ENCODE assay signal across 27 cellular contexts in the genomic region with DNA sequence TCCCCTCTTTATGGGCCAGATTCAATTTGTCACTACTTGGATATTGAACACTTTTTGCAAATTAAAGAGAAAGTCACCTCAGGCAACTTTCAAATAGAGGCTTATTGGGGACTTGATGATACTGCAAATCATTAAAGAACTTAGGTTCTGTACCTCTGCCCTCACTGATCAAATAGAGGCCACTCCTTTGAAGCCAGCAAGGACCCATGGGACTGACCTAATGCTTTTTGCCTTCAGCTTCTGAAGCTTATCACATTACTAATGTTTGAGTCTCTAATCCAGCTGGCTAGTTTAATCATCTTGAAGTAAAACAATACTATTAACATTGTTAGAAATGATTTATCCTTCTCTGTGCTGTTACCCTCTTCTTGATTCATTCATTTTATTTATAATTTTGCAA.
"Had no signal": no experiment of that assay in that cellular context is flagged by ENCODE, and none has a peak within 500 bp of the region (broad histone marks: within the 10 kb centered on the region; RNA-seq: fewer than 3 reads in every experiment).

No MANE protein-coding gene starts in this region.

- H3K27ac ChIP-seq: foreskin keratinocyte, heart right ventricle, left lung, lower lobe of right lung, neural progenitor cell, right atrium auricular region, testis, vagina had no signal

- H3K4me3 Mint-ChIP-seq: activated CD4-positive, alpha-beta memory T cell treated with anti-CD3 and anti-CD28 coated beads, Interleukin-2, amount 10 ng/mL, durations not matched to agents 7 days and 5 days; activated CD4-positive, alpha-beta T cell treated with anti-CD3 and anti-CD28 coated beads, Interleukin-2, amount 10 ng/mL, durations not matched to agents 7 days and 5 days; endodermal cell; natural killer cell; neural progenitor cell; T-helper 17 cell; type B pancreatic cell had no signal

- H3K27ac Mint-ChIP-seq: activated CD4-positive, alpha-beta memory T cell treated with anti-CD3 and anti-CD28 coated beads, Interleukin-2, amount 10 ng/mL, durations not matched to agents 7 days and 5 days; activated CD4-positive, alpha-beta T cell treated with anti-CD3 and anti-CD28 coated beads, Interleukin-2, amount 10 ng/mL, durations not matched to agents 7 days and 5 days; activated naive CD4-positive, alpha-beta T cell treated with anti-CD3 and anti-CD28 coated beads, Interleukin-2, amount 50 U/mL, for 72 hours; activated T-cell treated with anti-CD3 and anti-CD28 coated beads, Interleukin-2, amount 50 U/mL, for 24 hours; endodermal cell; natural killer cell; neural progenitor cell; type B pancreatic cell had no signal

- H3K4me2 ChIP-seq: neural progenitor cell, smooth muscle cell had no signal

- H3K9me3 ChIP-seq: left lung, lower lobe of right lung, testis, vagina had no signal

- H3K27me3 ChIP-seq: foreskin keratinocyte, right atrium auricular region, testis, vagina had no signal

- H3K36me3 Mint-ChIP-seq: activated naive CD4-positive, alpha-beta T cell treated with anti-CD3 and anti-CD28 coated beads, Interleukin-2, amount 50 U/mL, for 72 hours; natural killer cell; neural progenitor cell; type B pancreatic cell had no signal

- H3K4me3 ChIP-seq: heart right ventricle, left lung, lower lobe of right lung, neural progenitor cell, right atrium auricular region, smooth muscle cell, testis, vagina had no signal

- H3K4me1 ChIP-seq: foreskin keratinocyte, heart right ventricle, left lung, lower lobe of right lung, neural progenitor cell, right atrium auricular region, testis, vagina had no signal

- H3K36me3 ChIP-seq: heart right ventricle, left lung, lower lobe of right lung, neural progenitor cell, right atrium auricular region, vagina had no signal

- H3K27me3 Mint-ChIP-seq: type B pancreatic cell had no signal

- H3K9ac ChIP-seq: neural progenitor cell had no signal

- H3K9me3 Mint-ChIP-seq: activated CD4-positive, alpha-beta memory T cell treated with anti-CD3 and anti-CD28 coated beads, Interleukin-2, amount 10 ng/mL, durations not matched to agents 7 days and 5 days; activated CD4-positive, alpha-beta T cell treated with anti-CD3 and anti-CD28 coated beads, Interleukin-2, amount 10 ng/mL, durations not matched to agents 7 days and 5 days; activated naive CD4-positive, alpha-beta T cell treated with anti-CD3 and anti-CD28 coated beads, Interleukin-2, amount 50 U/mL, for 72 hours; activated T-cell treated with anti-CD3 and anti-CD28 coated beads, Interleukin-2, amount 50 U/mL, for 24 hours; natural killer cell; neural progenitor cell; type B pancreatic cell had no signal

- H2AFZ ChIP-seq: neural progenitor cell had no signal

- DNase-seq: activated CD4-positive, alpha-beta memory T cell treated with anti-CD3 and anti-CD28 coated beads, Interleukin-2, amount 10 ng/mL, durations not matched to agents 7 days and 5 days; activated CD4-positive, alpha-beta T cell treated with anti-CD3 and anti-CD28 coated beads, Interleukin-2, amount 10 ng/mL, durations not matched to agents 7 days and 5 days; activated CD4-positive, CD25-positive, alpha-beta regulatory T cell treated with anti-CD3 and anti-CD28 coated beads, Interleukin-2, amount 50 U/mL, for 72 hours; activated CD8-positive, alpha-beta memory T cell treated with anti-CD3 and anti-CD28 coated beads, Interleukin-2, amount 50 U/mL, for 48 hours; activated gamma-delta T cell treated with Interleukin-2 at 50 U/mL for 16 hours; activated T-cell treated with anti-CD3 and anti-CD28 coated beads, Interleukin-2, amount 50 U/mL, for 24 hours; cortex of kidney; endodermal cell; foreskin keratinocyte; heart right ventricle; kidney glomerular epithelial cell; left lung; lower lobe of right lung; mesenchymal stem cell; natural killer cell; occipital lobe; stimulated activated CD4-positive, alpha-beta T cell treated with anti-CD3 and anti-CD28 coated beads, Interleukin-2, amount 100 ng/mL, for 24 hours; stimulated activated naive CD4-positive, alpha-beta T cell; T-helper 17 cell; T1000; testis had no signal

- H3K4me1 Mint-ChIP-seq: endodermal cell, natural killer cell, neural progenitor cell had no signal
